In the genomic region with DNA sequence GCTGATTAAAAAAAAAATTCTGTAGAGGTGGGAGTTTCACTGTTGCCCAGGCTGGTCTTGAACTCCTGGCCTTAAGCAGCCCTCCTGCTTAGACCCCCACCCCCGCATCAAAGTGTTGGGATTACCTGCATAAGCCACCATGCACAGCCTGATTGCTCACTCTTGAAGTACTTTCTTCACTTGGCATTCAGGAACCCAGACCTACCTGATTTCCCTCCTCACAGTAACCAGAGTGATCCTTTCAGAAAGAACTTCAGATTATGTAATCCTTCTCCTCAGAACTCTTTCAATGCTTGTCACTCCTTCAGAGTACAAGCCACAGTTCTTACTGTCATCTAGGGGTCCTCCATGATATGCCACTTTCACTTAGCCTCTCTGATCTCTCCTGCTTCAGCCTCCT, we compare ENCODE assay signal across 15 cellular contexts. TPM values are rescaled to one million over a fixed set of nuclear protein-coding genes. Genes with fewer than 3 reads are reported as not detected.
DNase-seq lines count a peak whose midpoint lies in the region; ATAC-seq and TF ChIP-seq lines count a peak whose summit lies in the region.
"Had no signal": no experiment of that assay in that cellular context is flagged by ENCODE, and none has a peak within 500 bp of the region (broad histone marks: within the 10 kb centered on the region; RNA-seq: fewer than 3 reads in every experiment).

No MANE protein-coding gene starts in this region.

- no peak for ATAC-seq in activated naive CD8-positive, alpha-beta T cell treated with anti-CD3 and anti-CD28 coated beads, Interleukin-2, amount 50 U/mL, for 24 hours
- ATAC-seq in GM21515 (IDR thresholded peaks at IDR 0.05; ENCODE audit: unreplicated experiment) = no peak
- ATAC-seq: HepG2 had no signal

- H3K27ac ChIP-seq in Karpas-422 (ENCODE audit: low read length) = no peak overlapping the region

- H3K27ac Mint-ChIP-seq in T-helper 2 cell treated with Interferon-gamma antibody and Interleukin-4, amounts not matched to agents 5 μg/mL and 100 μg/mL, for 36 hours = peak overlapping the region; percentile 17
- peak overlapping the region; percentile 87 for H3K27ac Mint-ChIP-seq in activated naive CD8-positive, alpha-beta T cell treated with anti-CD3 and anti-CD28 coated beads, Interleukin-2, amount 50 U/mL, for 24 hours
- H3K27ac Mint-ChIP-seq in osteocyte (ENCODE audit: unreplicated experiment) = no peak overlapping the region

- peaks cover 12% of the 10 kb centered on the region for H3K4me1 Mint-ChIP-seq in T-helper 2 cell treated with Interferon-gamma antibody and Interleukin-4, amounts not matched to agents 5 μg/mL and 100 μg/mL, for 36 hours (ENCODE audit: low read depth)
- H3K4me1 Mint-ChIP-seq in activated naive CD8-positive, alpha-beta T cell treated with anti-CD3 and anti-CD28 coated beads, Interleukin-2, amount 50 U/mL, for 24 hours = peaks cover 23% of the 10 kb centered on the region
- H3K4me1 Mint-ChIP-seq in osteocyte (ENCODE audit: unreplicated experiment) = peaks cover 18% of the 10 kb centered on the region

- peak overlapping the region; percentile 49; the same call in 1 of the 2 replicates for H3K9ac ChIP-seq in Karpas-422 (ENCODE audit: low read length)
- H3K9ac ChIP-seq: SK-N-SH had no signal

- no peaks in the 10 kb centered on the region for H4K20me1 ChIP-seq in Karpas-422 (ENCODE audit: insufficient read depth, low read depth, low read length)

- TF ChIP-seq CTCF in osteocyte (IDR thresholded peaks at IDR 0.05) = no peak

- H3K4me2 ChIP-seq in Karpas-422 (ENCODE audit: low read depth, low read length, poor library complexity, severe bottlenecking) = peak overlapping the region; percentile 82
- H3K4me2 ChIP-seq: SK-N-SH had no signal

- no peaks in the 10 kb centered on the region for H3K27me3 ChIP-seq in Karpas-422 (ENCODE audit: low read length)
- H3K27me3 ChIP-seq: gastroesophageal sphincter, upper lobe of right lung had no signal

- DNase-seq in T-helper 2 cell treated with Interferon-gamma antibody and Interleukin-4, amounts not matched to agents 5 μg/mL and 100 μg/mL, for 36 hours (ENCODE audit: low spot score) = no peak
- no peak for DNase-seq in T-helper 2 cell
- DNase-seq in Karpas-422 = no peak
- no peak for DNase-seq in activated naive CD8-positive, alpha-beta T cell treated with anti-CD3 and anti-CD28 coated beads, Interleukin-2, amount 50 U/mL, for 24 hours
- DNase-seq in osteocyte (ENCODE audit: extremely low spot score, unreplicated experiment) = no peak
- no peak for DNase-seq in dermis blood vessel endothelial cell
- DNase-seq in CD1c-positive myeloid dendritic cell (ENCODE audit: extremely low spot score) = no peak
- DNase-seq: NCI-H1694 treated with DMSO at 0.1 percent for 48 hours; NK-92 treated with Interleukin-12 subunit alpha and Interleukin-12 subunit beta, amount 100 ng/mL, for 24 hours; SK-N-SH; upper lobe of right lung had no signal

- H3K9me3 ChIP-seq in Karpas-422 (ENCODE audit: low read length) = no peaks in the 10 kb centered on the region
- H3K9me3 ChIP-seq: gastroesophageal sphincter, upper lobe of right lung had no signal

- peaks cover 15% of the 10 kb centered on the region for H3K4me1 ChIP-seq in Karpas-422 (ENCODE audit: low read length)
- H3K4me1 ChIP-seq: upper lobe of right lung had no signal

- H3K27me3 Mint-ChIP-seq in T-helper 2 cell treated with Interferon-gamma antibody and Interleukin-4, amounts not matched to agents 5 μg/mL and 100 μg/mL, for 36 hours (ENCODE audit: low read depth) = peaks cover 19% of the 10 kb centered on the region
- peaks cover 10% of the 10 kb centered on the region for H3K27me3 Mint-ChIP-seq in activated naive CD8-positive, alpha-beta T cell treated with anti-CD3 and anti-CD28 coated beads, Interleukin-2, amount 50 U/mL, for 24 hours
- peaks cover 2% of the 10 kb centered on the region for H3K27me3 Mint-ChIP-seq in osteocyte (ENCODE audit: unreplicated experiment)

- H3K79me2 ChIP-seq in Karpas-422 (ENCODE audit: low read length) = no peaks in the 10 kb centered on the region

- H3K36me3 ChIP-seq in Karpas-422 (ENCODE audit: insufficient read depth, low read length) = no peaks in the 10 kb centered on the region
- H3K36me3 ChIP-seq: gastroesophageal sphincter, upper lobe of right lung had no signal

- H3K36me3 Mint-ChIP-seq in T-helper 2 cell treated with Interferon-gamma antibody and Interleukin-4, amounts not matched to agents 5 μg/mL and 100 μg/mL, for 36 hours (ENCODE audit: low read depth) = no peaks in the 10 kb centered on the region
- H3K36me3 Mint-ChIP-seq in activated naive CD8-positive, alpha-beta T cell treated with anti-CD3 and anti-CD28 coated beads, Interleukin-2, amount 50 U/mL, for 24 hours (ENCODE audit: low read depth) = no peaks in the 10 kb centered on the region
- peaks cover 6% of the 10 kb centered on the region for H3K36me3 Mint-ChIP-seq in osteocyte (ENCODE audit: unreplicated experiment)

- H3K4me3 ChIP-seq in Karpas-422 (ENCODE audit: low read length) = peak overlapping the region; percentile 65

- H2AFZ ChIP-seq in Karpas-422 (ENCODE audit: low read length) = no peak overlapping the region

- no peaks in the 10 kb centered on the region for H3K9me2 ChIP-seq in Karpas-422 (replicated peaks; ENCODE audit: insufficient read depth, low read length)
- H3K9me2 ChIP-seq: SK-N-SH had no signal

- peak overlapping the region; percentile 91 for H3K4me3 Mint-ChIP-seq in T-helper 2 cell treated with Interferon-gamma antibody and Interleukin-4, amounts not matched to agents 5 μg/mL and 100 μg/mL, for 36 hours
- peak overlapping the region; percentile 88 for H3K4me3 Mint-ChIP-seq in activated naive CD8-positive, alpha-beta T cell treated with anti-CD3 and anti-CD28 coated beads, Interleukin-2, amount 50 U/mL, for 24 hours
- peak overlapping the region; percentile 85 for H3K4me3 Mint-ChIP-seq in osteocyte (ENCODE audit: unreplicated experiment)

- peaks cover 5% of the 10 kb centered on the region for H3K9me3 Mint-ChIP-seq in T-helper 2 cell treated with Interferon-gamma antibody and Interleukin-4, amounts not matched to agents 5 μg/mL and 100 μg/mL, for 36 hours
- no peaks in the 10 kb centered on the region for H3K9me3 Mint-ChIP-seq in activated naive CD8-positive, alpha-beta T cell treated with anti-CD3 and anti-CD28 coated beads, Interleukin-2, amount 50 U/mL, for 24 hours
- peaks cover 5% of the 10 kb centered on the region for H3K9me3 Mint-ChIP-seq in osteocyte (ENCODE audit: unreplicated experiment)

RNA-seq across cellular contexts. Expression of a gene that starts 1.4 kb away (rescaled TPM):
- total RNA-seq in Karpas-422 (2014; rRNA removed; shearing (Covaris generic); ENCODE audit: low replicate concordance) = 0.58 and 1.0 TPM in 2 replicates
- 1.9 and 2.7 TPM in 2 replicates for total RNA-seq in osteocyte
- total RNA-seq in dermis blood vessel endothelial cell = 6.6 and 17.2 TPM in 2 replicates
- total RNA-seq: A172 had no signal
